Comparison of ENCODE assay signal across 16 cellular contexts in the genomic region with DNA sequence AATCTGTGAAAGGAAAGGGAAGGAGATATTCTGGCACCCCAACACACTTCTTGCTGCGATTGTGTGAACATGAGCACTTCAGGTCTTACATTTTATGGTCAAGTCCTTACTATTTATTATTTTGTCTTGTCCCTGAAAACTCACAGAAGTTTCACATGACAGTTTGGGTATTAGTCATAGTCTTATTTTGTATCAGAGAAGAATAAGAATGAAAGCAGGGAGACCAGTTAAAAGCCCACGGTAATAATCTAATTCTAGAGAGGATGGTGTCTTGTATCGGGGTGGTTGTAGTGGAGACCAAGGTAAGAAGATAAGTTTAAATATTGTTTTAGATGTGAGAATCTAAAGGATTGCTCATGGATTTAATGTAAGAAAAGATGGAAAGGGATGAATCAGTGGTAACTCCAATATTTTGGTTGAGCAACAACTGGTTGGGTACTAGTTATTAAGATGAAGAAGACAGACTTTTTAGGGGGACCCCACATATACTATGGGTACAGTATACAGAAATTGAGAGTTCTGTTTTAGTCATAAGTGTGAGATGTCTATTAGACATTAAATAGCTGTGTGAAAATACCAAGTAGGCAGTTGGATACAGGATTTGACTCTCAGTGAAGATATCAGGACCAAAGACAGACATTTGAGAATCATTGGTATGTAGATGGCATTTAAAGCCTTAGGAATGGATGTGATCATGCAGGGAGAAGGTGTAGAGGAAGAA. TPM values are rescaled to one million over a fixed set of nuclear protein-coding genes. Genes with fewer than 3 reads are reported as not detected.
A peak's percentile ranks its signal among the peaks of the same experiment; 100 is the strongest.
DNase-seq lines count a peak whose midpoint lies in the region; ATAC-seq and TF ChIP-seq lines count a peak whose summit lies in the region.
"Had no signal": no experiment of that assay in that cellular context is flagged by ENCODE, and none has a peak within 500 bp of the region (broad histone marks: within the 10 kb centered on the region; RNA-seq: fewer than 3 reads in every experiment).

No MANE protein-coding gene starts in this region.

- peak; percentile 67 for ATAC-seq in GM19455 (IDR thresholded peaks at IDR 0.05; ENCODE audit: unreplicated experiment)
- ATAC-seq in HG02798 (IDR thresholded peaks at IDR 0.05; ENCODE audit: poor library complexity, unreplicated experiment): peak; percentile 74
- ATAC-seq in HG03439 (IDR thresholded peaks at IDR 0.05; ENCODE audit: unreplicated experiment): peak; percentile 68
- ATAC-seq in HG03460 (IDR thresholded peaks at IDR 0.05; ENCODE audit: unreplicated experiment): no peak

- DNase-seq in GM12865 (ENCODE audit: low read depth) (peak; percentile 29), SJCRH30 (no peak), AG08395 (ENCODE audit: low spot score) (no peak), occipital lobe (lab: John Stamatoyannopoulos, UW) (no peak)
- DNase-seq: Calu3; islet precursor cell; NCI-H524 treated with DMSO at 0.1 percent for 48 hours; stimulated activated CD4-positive, alpha-beta T cell treated with anti-CD3 and anti-CD28 coated beads, Interleukin-4, amount 100 ng/mL, for 24 hours; stimulated activated naive B cell treated with anti-CD40 and anti-IgM and Interleukin-4, amounts not matched to agents 10 μg/mL and 1 μg/mL and 100 μg/mL, for 72 hours had no signal

- no peaks in the 10 kb centered on the region for H3K36me3 ChIP-seq in SJCRH30
- H3K36me3 ChIP-seq: cardiac muscle cell had no signal

- TF ChIP-seq CTCF in GM12865 (IDR thresholded peaks at IDR 0.05; ENCODE audit: insufficient read depth, low read depth, low read length, missing control alignments): no peak

- H3K9me3 ChIP-seq in SJCRH30 (replicated peaks): no peaks in the 10 kb centered on the region

- H3K27me3 ChIP-seq in SJCRH30: no peaks in the 10 kb centered on the region
- H3K27me3 ChIP-seq: cardiac muscle cell had no signal

- H3K27ac ChIP-seq in SJCRH30: no peak overlapping the region
- H3K27ac ChIP-seq: cardiac muscle cell, GM23248 had no signal

- H3K4me3 ChIP-seq in GM12865 (ENCODE audit: low read depth, low read length): no peak overlapping the region
- no peak overlapping the region for H3K4me3 ChIP-seq in SJCRH30
- H3K4me3 ChIP-seq: cardiac muscle cell, GM23248 had no signal

- no peaks in the 10 kb centered on the region for H3K4me1 ChIP-seq in SJCRH30

RNA-seq across cellular contexts. Expression of a gene that starts 39.7 kb away (rescaled TPM):
- total RNA-seq in SJCRH30 (2014; rRNA removed; shearing (Covaris generic)): not detected in 2 replicates
- 54.7 TPM for total RNA-seq in occipital lobe
- total RNA-seq: A673, Calu3, GM23248 had no signal

Comparison
In these comparisons a context has a peak if more than half of its experiments do, and no peak if none do; other contexts are left out.
1. RNA of a gene that starts 39.7 kb away (total RNA-seq): 54.7 TPM in occipital lobe (single experiment); not detected in SJCRH30; every median in the first group is over 10 times any median in the second.